18 cellular contexts compared by ENCODE assay signal in the genomic region with DNA sequence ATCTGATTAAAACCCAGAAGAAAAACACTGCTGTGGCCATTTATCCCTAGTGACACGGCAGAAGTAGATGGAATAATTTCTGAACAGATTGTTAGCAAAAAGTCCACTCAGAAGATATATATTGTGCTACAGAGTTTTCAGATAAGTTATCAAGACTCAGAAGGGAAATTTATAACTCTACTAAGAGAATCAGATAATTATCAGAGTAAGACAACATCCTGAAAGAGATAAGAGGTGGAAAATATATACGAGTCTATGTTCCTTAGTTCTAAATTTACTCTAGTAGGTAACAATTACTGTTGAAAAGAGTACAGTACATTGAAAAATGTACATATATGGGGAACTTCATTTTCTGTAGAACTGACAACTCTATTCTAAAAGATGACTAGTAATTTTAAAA.
DNase-seq lines count a peak whose midpoint lies in the region; ATAC-seq, FAIRE-seq and TF ChIP-seq lines count a peak whose summit lies in the region.
"Had no signal": no experiment of that assay in that cellular context is flagged by ENCODE, and none has a peak within 500 bp of the region (broad histone marks: within the 10 kb centered on the region; RNA-seq: fewer than 3 reads in every experiment).

No MANE protein-coding gene starts in this region.

- H4K91ac ChIP-seq in mesenchymal stem cell (ENCODE audit: low read length), result no peak overlapping the region

- DNase-seq in A549 (ENCODE audit: low read depth in 1 of 2, low spot score in 1 of 2) (no peak), epithelial cell of prostate (ENCODE audit: low read depth, low spot score) (no peak), mesenchymal stem cell (no peak), MM.1S (no peak), esophagus squamous epithelium (lab: John Stamatoyannopoulos, UW) (no peak)
- no peak for DNase-seq in naive thymus-derived CD4-positive, alpha-beta T cell
- no peak for DNase-seq in activated naive CD4-positive, alpha-beta T cell treated with anti-CD3 and anti-CD28 coated beads, Interleukin-2, amount 10 ng/mL, durations not matched to agents 7 days and 5 days
- DNase-seq: 8988T; BE2C; CD4-positive, CD25-positive, alpha-beta regulatory T cell; GDM1; KBM-7; MV-4-11; NCI-H1694 treated with DMSO at 0.1 percent for 48 hours; OCI-M1 had no signal

- no peak for TF ChIP-seq RAD21 in A549 (conservative IDR thresholded peaks at IDR 0.05 in 1 of 2, IDR thresholded peaks at IDR 0.05 in 1 of 2)

- H2AFZ ChIP-seq in mesenchymal stem cell (ENCODE audit: low read depth, low read length) (no peak overlapping the region), MM.1S (ENCODE audit: low read length) (no peak overlapping the region)

- no peak overlapping the region for H2BK15ac ChIP-seq in mesenchymal stem cell (ENCODE audit: low read depth, poor library complexity, severe bottlenecking)

- peaks cover 0 to 47% (median 32%) of the 10 kb centered on the region in 7 donors for H3K4me1 Mint-ChIP-seq in naive thymus-derived CD4-positive, alpha-beta T cell
- peaks cover 13% of the 10 kb centered on the region for H3K4me1 Mint-ChIP-seq in activated naive CD4-positive, alpha-beta T cell treated with anti-CD3 and anti-CD28 coated beads, Interleukin-2, amount 10 ng/mL, durations not matched to agents 7 days and 5 days

- H3K4me1 ChIP-seq in A549 (peaks cover 14% of the 10 kb centered on the region), mesenchymal stem cell (ENCODE audit: control insufficient read depth, insufficient read depth, low read depth, low read length) (peaks cover 2% of the 10 kb centered on the region), MM.1S (ENCODE audit: low read length) (no peaks in the 10 kb centered on the region), esophagus squamous epithelium (peaks cover 4 to 21% (median 14%) of the 10 kb centered on the region in 3 donors)
- peaks cover 0 to 24% of the 10 kb centered on the region in 2 donors for H3K4me1 ChIP-seq in naive thymus-derived CD4-positive, alpha-beta T cell (ENCODE audit: control insufficient read depth in 2 of 2, insufficient read depth in 2 of 2, low read length in 2 of 2)
- H3K4me1 ChIP-seq: BE2C had no signal

- H2AK5ac ChIP-seq in mesenchymal stem cell (ENCODE audit: low read length, severe bottlenecking), result no peak overlapping the region

- H3K27ac Mint-ChIP-seq in naive thymus-derived CD4-positive, alpha-beta T cell, result peak overlapping the region in 7 of 9 donors; percentile 14 to 87 (median 57)
- H3K27ac Mint-ChIP-seq in activated naive CD4-positive, alpha-beta T cell treated with anti-CD3 and anti-CD28 coated beads, Interleukin-2, amount 10 ng/mL, durations not matched to agents 7 days and 5 days, result no peak overlapping the region

- FAIRE-seq in A549 (lab: Jason Lieb, UNC), result no peak
- FAIRE-seq: HepG2 had no signal

- ATAC-seq in A549, result no peak
- no peak for ATAC-seq in naive thymus-derived CD4-positive, alpha-beta T cell

- no peak overlapping the region for H2BK12ac ChIP-seq in mesenchymal stem cell (ENCODE audit: low read length in 2 of 2)

- H3K79me1 ChIP-seq in mesenchymal stem cell (replicated peaks; ENCODE audit: low read length, poor library complexity, severe bottlenecking), result no peaks in the 10 kb centered on the region

- H3K27me3 Mint-ChIP-seq in naive thymus-derived CD4-positive, alpha-beta T cell, result no peaks in the 10 kb centered on the region
- no peaks in the 10 kb centered on the region for H3K27me3 Mint-ChIP-seq in activated naive CD4-positive, alpha-beta T cell treated with anti-CD3 and anti-CD28 coated beads, Interleukin-2, amount 10 ng/mL, durations not matched to agents 7 days and 5 days
- H3K27me3 Mint-ChIP-seq: CD4-positive, CD25-positive, alpha-beta regulatory T cell had no signal

- no peak overlapping the region for H3K14ac ChIP-seq in mesenchymal stem cell (ENCODE audit: low read length in 2 of 2)

- no peaks in the 10 kb centered on the region for H3K79me2 ChIP-seq in MM.1S (ENCODE audit: low read length)

- H3K27ac ChIP-seq in A549 (no peak overlapping the region; a peak in 1 of 6 replicates), VCaP (peak overlapping the region; percentile 92), epithelial cell of prostate (peak overlapping the region; percentile 73), mesenchymal stem cell (ENCODE audit: low read length, poor library complexity, severe bottlenecking) (no peak overlapping the region), MM.1S (ENCODE audit: low read length) (no peak overlapping the region), esophagus squamous epithelium (peak overlapping the region in 2 of 4 donors; percentile 20 to 40)
- H3K27ac ChIP-seq in naive thymus-derived CD4-positive, alpha-beta T cell (ENCODE audit: low read depth, low read length), result peak overlapping the region; percentile 17

- WGBS in A549 (ENCODE audit: missing lambda C conversion rate), result 81% methylated on average over 2 of the region's 2 CpGs
- WGBS in mesenchymal stem cell, result no CpG with 5 or more reads among the region's 2 CpGs
- WGBS in esophagus squamous epithelium, 2 donors, result 67 to 74% methylated on average over 2 of the region's 2 CpGs

- no peak overlapping the region for H4K8ac ChIP-seq in mesenchymal stem cell (ENCODE audit: low read length)

- H3K27me3 ChIP-seq in naive thymus-derived CD4-positive, alpha-beta T cell (ENCODE audit: control insufficient read depth in 2 of 2, insufficient read depth in 2 of 2, low read length in 2 of 2), result no peaks in the 10 kb centered on the region
- no peaks in the 10 kb centered on the region for H3K27me3 ChIP-seq in mesenchymal stem cell (ENCODE audit: control insufficient read depth in 1 of 2, insufficient read depth in 1 of 2, low read length in 2 of 2)
- H3K27me3 ChIP-seq in MM.1S (replicated peaks; ENCODE audit: insufficient read depth, low read length), result no peaks in the 10 kb centered on the region
- H3K27me3 ChIP-seq in esophagus squamous epithelium, result no peaks in the 10 kb centered on the region
- H3K27me3 ChIP-seq: BE2C had no signal

- H2BK120ac ChIP-seq in mesenchymal stem cell (ENCODE audit: low read depth, low read length), result no peak overlapping the region

- no peaks in the 10 kb centered on the region for H4K20me1 ChIP-seq in MM.1S (ENCODE audit: insufficient read depth, low read length)

- H3K18ac ChIP-seq in mesenchymal stem cell (ENCODE audit: low read depth in 1 of 2, low read length in 2 of 2), result no peak overlapping the region

- H3K9me3 ChIP-seq in A549, result no peaks in the 10 kb centered on the region
- no peaks in the 10 kb centered on the region for H3K9me3 ChIP-seq in naive thymus-derived CD4-positive, alpha-beta T cell (ENCODE audit: control insufficient read depth in 2 of 3, low read length in 3 of 3)
- no peaks in the 10 kb centered on the region for H3K9me3 ChIP-seq in mesenchymal stem cell (ENCODE audit: control insufficient read depth, low read length)
- no peaks in the 10 kb centered on the region for H3K9me3 ChIP-seq in MM.1S (replicated peaks; ENCODE audit: insufficient read depth, low read length)
- no peaks in the 10 kb centered on the region for H3K9me3 ChIP-seq in esophagus squamous epithelium
- H3K9me3 ChIP-seq: BE2C, HAP-1 had no signal

- H3K9me3 Mint-ChIP-seq in naive thymus-derived CD4-positive, alpha-beta T cell, result peaks cover 0 to 4% (median 0%) of the 10 kb centered on the region in 11 donors
- no peaks in the 10 kb centered on the region for H3K9me3 Mint-ChIP-seq in activated naive CD4-positive, alpha-beta T cell treated with anti-CD3 and anti-CD28 coated beads, Interleukin-2, amount 10 ng/mL, durations not matched to agents 7 days and 5 days

- H3K9ac ChIP-seq in mesenchymal stem cell (ENCODE audit: low read length) (no peak overlapping the region), MM.1S (ENCODE audit: low read length) (no peak overlapping the region)

- POLR2A ChIA-PET in A549 (lab: Yijun Ruan, JAX), result no interaction called here
- POLR2A ChIA-PET in naive thymus-derived CD4-positive, alpha-beta T cell (lab: Charles Lee), result interaction anchor here (0.7 kb wide), 1 partner anchor 382 kb away, joined by 3 read pairs; no protein-coding TSS in a partner anchor

- H3K4me3 Mint-ChIP-seq in naive thymus-derived CD4-positive, alpha-beta T cell, result peak overlapping the region in 2 of 10 donors; percentile 56 to 59
- no peak overlapping the region for H3K4me3 Mint-ChIP-seq in activated naive CD4-positive, alpha-beta T cell treated with anti-CD3 and anti-CD28 coated beads, Interleukin-2, amount 10 ng/mL, durations not matched to agents 7 days and 5 days
- H3K4me3 Mint-ChIP-seq: CD4-positive, CD25-positive, alpha-beta regulatory T cell had no signal

- H3K4me2 ChIP-seq in A549 (peak overlapping the region; percentile 57), mesenchymal stem cell (ENCODE audit: low read length, poor library complexity, severe bottlenecking) (no peak overlapping the region), MM.1S (ENCODE audit: low read depth, low read length) (no peak overlapping the region)

- no peaks in the 10 kb centered on the region for H3K9me2 ChIP-seq in MM.1S (replicated peaks; ENCODE audit: insufficient read depth, low read length)

- no peaks in the 10 kb centered on the region for H3K36me3 ChIP-seq in naive thymus-derived CD4-positive, alpha-beta T cell (ENCODE audit: control insufficient read depth in 2 of 3, insufficient read depth in 3 of 3, low read length in 3 of 3)
- H3K36me3 ChIP-seq in mesenchymal stem cell (ENCODE audit: control insufficient read depth in 1 of 2, insufficient read depth in 2 of 2, low read depth in 1 of 2, low read length in 2 of 2), result no peaks in the 10 kb centered on the region
- no peaks in the 10 kb centered on the region for H3K36me3 ChIP-seq in MM.1S (replicated peaks; ENCODE audit: insufficient read depth, low read length)
- H3K36me3 ChIP-seq in esophagus squamous epithelium, result no peaks in the 10 kb centered on the region
- H3K36me3 ChIP-seq: BE2C, HAP-1 had no signal

- H3K4me3 ChIP-seq in A549 (no peak overlapping the region), mesenchymal stem cell (ENCODE audit: insufficient read depth in 1 of 2, low read depth in 1 of 2, low read length in 2 of 2) (no peak overlapping the region), MM.1S (ENCODE audit: low read length) (no peak overlapping the region), esophagus squamous epithelium (no peak overlapping the region)
- no peak overlapping the region for H3K4me3 ChIP-seq in naive thymus-derived CD4-positive, alpha-beta T cell (ENCODE audit: low read length)
- H3K4me3 ChIP-seq: HAP-1 had no signal

- no peaks in the 10 kb centered on the region for H3K36me3 Mint-ChIP-seq in naive thymus-derived CD4-positive, alpha-beta T cell
- no peaks in the 10 kb centered on the region for H3K36me3 Mint-ChIP-seq in activated naive CD4-positive, alpha-beta T cell treated with anti-CD3 and anti-CD28 coated beads, Interleukin-2, amount 10 ng/mL, durations not matched to agents 7 days and 5 days
- H3K36me3 Mint-ChIP-seq: CD4-positive, CD25-positive, alpha-beta regulatory T cell had no signal

- H3K23ac ChIP-seq in mesenchymal stem cell (ENCODE audit: low read length in 2 of 2), result no peak overlapping the region

- TF ChIP-seq EP300 in A549 (IDR thresholded peaks at IDR 0.05), result no peak

- no peak overlapping the region for H2BK5ac ChIP-seq in mesenchymal stem cell (ENCODE audit: low read depth, low read length, poor library complexity, severe bottlenecking)

- H3K4ac ChIP-seq in mesenchymal stem cell (ENCODE audit: low read depth in 1 of 2, low read length in 2 of 2), result no peak overlapping the region

- CTCF ChIA-PET in A549 (lab: Yijun Ruan, JAX), result no interaction called here
- CTCF ChIA-PET in naive thymus-derived CD4-positive, alpha-beta T cell (lab: Charles Lee), result no interaction called here
- CTCF ChIA-PET in activated naive CD4-positive, alpha-beta T cell treated with anti-CD3 and anti-CD28 coated beads, Interleukin-2, amount 10 ng/mL, durations not matched to agents 7 days and 5 days (lab: Charles Lee), result no interaction called here

- TF ChIP-seq CTCF in A549 (IDR thresholded peaks at IDR 0.05) (no peak), VCaP (conservative IDR thresholded peaks at IDR 0.05) (no peak), MM.1S (IDR thresholded peaks at IDR 0.05; ENCODE audit: low read length) (no peak), esophagus squamous epithelium (IDR thresholded peaks at IDR 0.05) (no peak)

- intact Hi-C loops in naive thymus-derived CD4-positive, alpha-beta T cell (cut with micrococcal nuclease), result loop anchor here in 1 of 2 donors (2.0 to 5.0 kb wide), 2 partner anchors 81 to 177 kb away; a partner anchor contains a TSS
- intact Hi-C loops in esophagus squamous epithelium (cut with DNase I), result no loop called here

- no peak for TF ChIP-seq POLR2A in A549 (IDR thresholded peaks at IDR 0.05; ENCODE audit: low read length)
- no peak for TF ChIP-seq POLR2A in esophagus squamous epithelium (IDR thresholded peaks at IDR 0.05)

- H3F3A ChIP-seq in MM.1S (ENCODE audit: insufficient read depth, low read length), result no peaks in the 10 kb centered on the region

Comparison
In these comparisons a context has a peak if more than half of its experiments do, and no peak if none do; other contexts are left out.
1. H3K27ac ChIP-seq: peak in VCaP (single experiment), epithelial cell of prostate (single experiment) and naive thymus-derived CD4-positive, alpha-beta T cell (single experiment); none in A549 (0 of 2), mesenchymal stem cell (single experiment) and MM.1S (single experiment).